In the genomic region with DNA sequence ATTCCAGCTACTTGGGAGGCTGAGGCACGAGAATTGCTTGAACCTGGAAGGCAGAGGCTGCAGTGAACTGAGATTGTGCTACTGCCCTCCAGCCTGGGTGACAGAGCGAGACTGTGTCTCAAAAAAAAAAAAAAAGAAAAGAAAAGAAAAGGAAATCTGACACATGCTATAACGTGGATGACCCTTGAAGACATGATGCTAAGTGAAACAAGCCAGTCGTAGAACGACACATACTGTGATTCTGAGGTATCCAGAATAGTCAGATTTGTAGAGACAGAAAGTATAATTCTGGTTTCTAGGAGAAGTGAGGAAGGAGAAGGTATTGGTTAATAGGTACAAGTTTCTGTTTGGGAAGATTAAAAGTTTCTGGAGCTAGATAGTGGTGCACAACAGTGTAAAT, we compare ENCODE assay signal across 16 cellular contexts. TPM values are rescaled to one million over a fixed set of nuclear protein-coding genes. Genes with fewer than 3 reads are reported as not detected.
DNase-seq lines count a peak whose midpoint lies in the region; ATAC-seq lines count a peak whose summit lies in the region.
"Had no signal": no experiment of that assay in that cellular context is flagged by ENCODE, and none has a peak within 500 bp of the region (broad histone marks: within the 10 kb centered on the region; RNA-seq: fewer than 3 reads in every experiment).

No MANE protein-coding gene starts in this region.

- no peaks in the 10 kb centered on the region for H3K9me3 Mint-ChIP-seq in activated CD4-positive, alpha-beta T cell treated with anti-CD3 and anti-CD28 coated beads for 36 hours (ENCODE audit: low read depth)
- H3K9me3 Mint-ChIP-seq in activated naive CD4-positive, alpha-beta T cell treated with anti-CD3 and anti-CD28 coated beads, Interleukin-2, amount 50 U/mL, for 72 hours = no peaks in the 10 kb centered on the region
- H3K9me3 Mint-ChIP-seq in activated T-helper 17 cell treated with anti-CD3 and anti-CD28 coated beads, Interleukin-2, amount 50 U/mL, for 72 hours = no peaks in the 10 kb centered on the region
- H3K9me3 Mint-ChIP-seq: CD4-positive, CD25-positive, alpha-beta regulatory T cell; CD8-positive, alpha-beta T cell had no signal

- CTCF ChIA-PET in activated CD4-positive, alpha-beta T cell treated with anti-CD3 and anti-CD28 coated beads for 36 hours (lab: Charles Lee) = interaction anchor here (1.3 kb wide), 1 partner anchor 26 kb away, joined by 5 read pairs; a partner anchor contains a TSS

- peaks cover 7% of the 10 kb centered on the region for H3K27me3 Mint-ChIP-seq in activated CD4-positive, alpha-beta T cell treated with anti-CD3 and anti-CD28 coated beads for 36 hours
- H3K27me3 Mint-ChIP-seq in activated T-helper 17 cell treated with anti-CD3 and anti-CD28 coated beads, Interleukin-2, amount 50 U/mL, for 72 hours = peaks cover 8% of the 10 kb centered on the region

- H3K4me1 Mint-ChIP-seq in activated CD4-positive, alpha-beta T cell treated with anti-CD3 and anti-CD28 coated beads for 36 hours = peaks cover 3% of the 10 kb centered on the region
- peaks cover 5% of the 10 kb centered on the region for H3K4me1 Mint-ChIP-seq in activated T-helper 17 cell treated with anti-CD3 and anti-CD28 coated beads, Interleukin-2, amount 50 U/mL, for 72 hours
- H3K4me1 Mint-ChIP-seq: B cell had no signal

- no peaks in the 10 kb centered on the region for H3K36me3 Mint-ChIP-seq in activated CD4-positive, alpha-beta T cell treated with anti-CD3 and anti-CD28 coated beads for 36 hours (ENCODE audit: low read depth)
- H3K36me3 Mint-ChIP-seq in activated naive CD4-positive, alpha-beta T cell treated with anti-CD3 and anti-CD28 coated beads, Interleukin-2, amount 50 U/mL, for 72 hours = no peaks in the 10 kb centered on the region
- H3K36me3 Mint-ChIP-seq in activated T-helper 17 cell treated with anti-CD3 and anti-CD28 coated beads, Interleukin-2, amount 50 U/mL, for 72 hours (ENCODE audit: low read depth) = no peaks in the 10 kb centered on the region
- H3K36me3 Mint-ChIP-seq: CD4-positive, CD25-positive, alpha-beta regulatory T cell; CD8-positive, alpha-beta T cell had no signal

- POLR2A ChIA-PET in activated CD4-positive, alpha-beta T cell treated with anti-CD3 and anti-CD28 coated beads for 36 hours (lab: Charles Lee) = no interaction called here

- H3K4me3 Mint-ChIP-seq in activated CD4-positive, alpha-beta T cell treated with anti-CD3 and anti-CD28 coated beads for 36 hours = no peak overlapping the region
- no peak overlapping the region for H3K4me3 Mint-ChIP-seq in activated T-helper 17 cell treated with anti-CD3 and anti-CD28 coated beads, Interleukin-2, amount 50 U/mL, for 72 hours
- H3K4me3 Mint-ChIP-seq: B cell; CD4-positive, CD25-positive, alpha-beta regulatory T cell; CD8-positive, alpha-beta T cell had no signal

- H3K27ac Mint-ChIP-seq in activated CD4-positive, alpha-beta T cell treated with anti-CD3 and anti-CD28 coated beads for 36 hours = no peak overlapping the region
- no peak overlapping the region for H3K27ac Mint-ChIP-seq in activated naive CD4-positive, alpha-beta T cell treated with anti-CD3 and anti-CD28 coated beads, Interleukin-2, amount 50 U/mL, for 72 hours
- H3K27ac Mint-ChIP-seq in activated T-helper 17 cell treated with anti-CD3 and anti-CD28 coated beads, Interleukin-2, amount 50 U/mL, for 72 hours = no peak overlapping the region
- H3K27ac Mint-ChIP-seq: B cell; CD4-positive, CD25-positive, alpha-beta regulatory T cell; CD8-positive, alpha-beta T cell had no signal

- DNase-seq in activated CD4-positive, alpha-beta T cell treated with anti-CD3 and anti-CD28 coated beads for 36 hours = no peak
- no peak for DNase-seq in activated CD4-positive, alpha-beta T cell treated with anti-CD3 and anti-CD28 coated beads, Interleukin-2, amount 50 U/mL, for 48 hours
- DNase-seq in activated naive CD4-positive, alpha-beta T cell treated with anti-CD3 and anti-CD28 coated beads, Interleukin-2, amount 50 U/mL, for 72 hours (ENCODE audit: low spot score in 2 of 2) = no peak
- no peak for DNase-seq in activated naive CD4-positive, alpha-beta T cell (lab: John Stamatoyannopoulos, UW)
- no peak for DNase-seq in NCI-H146 (lab: John Stamatoyannopoulos, UW)
- DNase-seq: Caco-2; CD4-positive, CD25-positive, alpha-beta regulatory T cell; CD8-positive, alpha-beta T cell; DMS153; DND-41; GM23248; H7; HCEC 1CT had no signal

- ATAC-seq in activated CD4-positive, alpha-beta T cell treated with anti-CD3 and anti-CD28 coated beads for 36 hours = peak; percentile 76
- ATAC-seq in activated naive CD4-positive, alpha-beta T cell treated with anti-CD3 and anti-CD28 coated beads, Interleukin-2, amount 50 U/mL, for 72 hours = peak; percentile 62 to 98
- peak; percentile 75 for ATAC-seq in activated T-helper 17 cell treated with anti-CD3 and anti-CD28 coated beads, Interleukin-2, amount 50 U/mL, for 72 hours (replicated peaks)
- ATAC-seq: CD8-positive, alpha-beta T cell had no signal

- intact Hi-C loops in activated CD4-positive, alpha-beta T cell treated with anti-CD3 and anti-CD28 coated beads for 36 hours (cut with DNase I, micrococcal nuclease) = no loop called here

RNA-seq across cellular contexts. Expression of a gene that starts 6.7 kb away (rescaled TPM):
- not detected for total RNA-seq in activated CD4-positive, alpha-beta T cell treated with anti-CD3 and anti-CD28 coated beads for 36 hours
- not detected for total RNA-seq in activated naive CD4-positive, alpha-beta T cell treated with anti-CD3 and anti-CD28 coated beads, Interleukin-2, amount 50 U/mL, for 72 hours
- total RNA-seq in activated T-helper 17 cell treated with anti-CD3 and anti-CD28 coated beads, Interleukin-2, amount 50 U/mL, for 72 hours = not detected
- total RNA-seq: B cell; CD4-positive, CD25-positive, alpha-beta regulatory T cell; CD8-positive, alpha-beta T cell; GM23248 had no signal

RNA-seq across cellular contexts. Expression of a gene that starts 10.5 kb away (rescaled TPM):
- 100 to 1,000 TPM in 1 of 2 experiments, 10 to 100 TPM in 1; 88.8 to 106 TPM for total RNA-seq in activated CD4-positive, alpha-beta T cell treated with anti-CD3 and anti-CD28 coated beads for 36 hours
- 10 to 100 TPM; 65.0 to 78.4 TPM for total RNA-seq in activated naive CD4-positive, alpha-beta T cell treated with anti-CD3 and anti-CD28 coated beads, Interleukin-2, amount 50 U/mL, for 72 hours
- total RNA-seq in activated T-helper 17 cell treated with anti-CD3 and anti-CD28 coated beads, Interleukin-2, amount 50 U/mL, for 72 hours = 10 to 100 TPM; 66.4 to 98.1 TPM

RNA-seq across cellular contexts. Expression of a gene that starts 24.7 kb away (rescaled TPM):
- total RNA-seq in activated CD4-positive, alpha-beta T cell treated with anti-CD3 and anti-CD28 coated beads for 36 hours = not detected
- not detected for total RNA-seq in activated naive CD4-positive, alpha-beta T cell treated with anti-CD3 and anti-CD28 coated beads, Interleukin-2, amount 50 U/mL, for 72 hours
- total RNA-seq in activated T-helper 17 cell treated with anti-CD3 and anti-CD28 coated beads, Interleukin-2, amount 50 U/mL, for 72 hours = not detected
- total RNA-seq: B cell; CD4-positive, CD25-positive, alpha-beta regulatory T cell; CD8-positive, alpha-beta T cell; GM23248; H1; H7 had no signal

RNA-seq across cellular contexts. Expression of a gene that starts 25.6 kb away (rescaled TPM):
- total RNA-seq in activated CD4-positive, alpha-beta T cell treated with anti-CD3 and anti-CD28 coated beads for 36 hours = 10 to 100 TPM; 30.2 to 35.6 TPM
- total RNA-seq in activated naive CD4-positive, alpha-beta T cell treated with anti-CD3 and anti-CD28 coated beads, Interleukin-2, amount 50 U/mL, for 72 hours = 10 to 100 TPM; 29.3 to 42.9 TPM
- total RNA-seq in activated T-helper 17 cell treated with anti-CD3 and anti-CD28 coated beads, Interleukin-2, amount 50 U/mL, for 72 hours = 10 to 100 TPM; 22.0 to 28.7 TPM

RNA-seq across cellular contexts. Expression of a gene that starts 31.3 kb away (rescaled TPM):
- not detected for total RNA-seq in activated CD4-positive, alpha-beta T cell treated with anti-CD3 and anti-CD28 coated beads for 36 hours
- not detected for total RNA-seq in activated naive CD4-positive, alpha-beta T cell treated with anti-CD3 and anti-CD28 coated beads, Interleukin-2, amount 50 U/mL, for 72 hours
- not detected for total RNA-seq in activated T-helper 17 cell treated with anti-CD3 and anti-CD28 coated beads, Interleukin-2, amount 50 U/mL, for 72 hours
- total RNA-seq: B cell; CD4-positive, CD25-positive, alpha-beta regulatory T cell; CD8-positive, alpha-beta T cell; GM23248; H1; H7 had no signal
